In genomic region chr2:184599875-184600227, GRCh38 we compare ENCODE assay signal across 14 cellular contexts. TPM values are rescaled to one million over a fixed set of nuclear protein-coding genes. Genes with fewer than 3 reads are reported as not detected.
DNase-seq lines count a peak whose midpoint lies in the region; ATAC-seq and TF ChIP-seq lines count a peak whose summit lies in the region.
"Had no signal": no experiment of that assay in that cellular context is flagged by ENCODE, and none has a peak within 500 bp of the region (broad histone marks: within the 10 kb centered on the region; RNA-seq: fewer than 3 reads in every experiment).

No MANE protein-coding gene starts in this region.

- no peak for TF ChIP-seq POLR2A in transverse colon (IDR thresholded peaks at IDR 0.05)
- no peak for TF ChIP-seq POLR2A in right lobe of liver (IDR thresholded peaks at IDR 0.05)

- in situ Hi-C loops in transverse colon (cut with MboI; ENCODE audit: low pct_ligation_motif_present in 1 of 4, low pct_unique_long_range_greater_than_20kb in 1 of 4, low sequenced_read_pairs in 3 of 4), result no loop called here

- peak overlapping the region; percentile 97 to 100 (median 99) for H3K27ac Mint-ChIP-seq in CD14-positive monocyte
- H3K27ac Mint-ChIP-seq in mesothelial cell of epicardium, result no peak overlapping the region
- H3K27ac Mint-ChIP-seq: activated naive CD4-positive, alpha-beta T cell treated with anti-CD3 and anti-CD28 coated beads, Interleukin-2, amount 10 ng/mL, durations not matched to agents 7 days and 5 days had no signal

- no peak for TF ChIP-seq EP300 in transverse colon (IDR thresholded peaks at IDR 0.05; ENCODE audit: low read depth)

- DNase-seq in CD14-positive monocyte (ENCODE audit: low spot score) (no peak), MG63 (no peak), adipocyte (ENCODE audit: low read depth) (peak; percentile 57), mesothelial cell of epicardium (ENCODE audit: low spot score in 2 of 2, unreplicated experiment in 2 of 2) (no peak), transverse colon (no peak), T-helper 9 cell (no peak), right lobe of liver (no peak)
- DNase-seq: activated CD4-positive, alpha-beta T cell treated with anti-CD3 and anti-CD28 coated beads for 1 hour; activated naive CD4-positive, alpha-beta T cell treated with anti-CD3 and anti-CD28 coated beads, Interleukin-2, amount 10 ng/mL, durations not matched to agents 7 days and 5 days; AML-193; left ventricle myocardium superior; stimulated activated naive CD8-positive, alpha-beta T cell treated with anti-CD3 and anti-CD28 coated beads, Interleukin-15, Interleukin-2, amounts not matched to agents 100 U/mL and 50 U/mL, for 24 hours had no signal

- 64 to 100% methylated on average over 2 of the region's 2 CpGs for WGBS in transverse colon (ENCODE audit: low coverage in 1 of 2), 2 donors
- WGBS in right lobe of liver (ENCODE audit: insufficient coverage, low coverage, low lambda C conversion rate, missing lambda C conversion rate), result 64% methylated on average over 2 of the region's 2 CpGs

- intact Hi-C loops in CD14-positive monocyte (cut with micrococcal nuclease) (loop anchor here (5.0 kb wide), 1 partner anchor 38 kb away; no protein-coding TSS in a partner anchor), transverse colon (cut with DNase I; ENCODE audit: low total_unique reads) (no loop called here), right lobe of liver (cut with DNase I) (no loop called here)

- H3K27me3 ChIP-seq in MG63, result no peaks in the 10 kb centered on the region
- H3K27me3 ChIP-seq in adipocyte (replicated peaks; ENCODE audit: control insufficient read depth, insufficient read depth, low read length), result no peaks in the 10 kb centered on the region
- H3K27me3 ChIP-seq in transverse colon, result peaks cover 66% of the 10 kb centered on the region
- H3K27me3 ChIP-seq in right lobe of liver, result no peaks in the 10 kb centered on the region

- peak overlapping the region; percentile 87 to 92 for H3K4me3 Mint-ChIP-seq in CD14-positive monocyte
- peak overlapping the region; percentile 81 for H3K4me3 Mint-ChIP-seq in mesothelial cell of epicardium

- peaks cover 2% of the 10 kb centered on the region; the same call in 1 of the 2 replicates for H3K36me3 ChIP-seq in MG63
- H3K36me3 ChIP-seq in adipocyte (ENCODE audit: control insufficient read depth, insufficient read depth, low read length, severe bottlenecking), result no peaks in the 10 kb centered on the region
- H3K36me3 ChIP-seq in transverse colon, result no peaks in the 10 kb centered on the region
- no peaks in the 10 kb centered on the region for H3K36me3 ChIP-seq in right lobe of liver

- ATAC-seq in GM19328 (IDR thresholded peaks at IDR 0.05; ENCODE audit: unreplicated experiment), result no peak
- no peak for ATAC-seq in right lobe of liver
- ATAC-seq: stimulated activated naive CD8-positive, alpha-beta T cell treated with anti-CD3 and anti-CD28 coated beads, Interleukin-15, Interleukin-2, amounts not matched to agents 100 U/mL and 50 U/mL, for 24 hours had no signal

- H3K27ac ChIP-seq in transverse colon (peak overlapping the region in 1 of 4 donors; percentile 25), right lobe of liver (no peak overlapping the region)

- H3K9ac ChIP-seq in adipocyte (ENCODE audit: low read length), result no peak overlapping the region

- H3K9me3 Mint-ChIP-seq in CD14-positive monocyte (peaks cover 0 to 5% (median 4%) of the 10 kb centered on the region in 7 donors), mesothelial cell of epicardium (no peaks in the 10 kb centered on the region)
- H3K9me3 Mint-ChIP-seq: activated naive CD4-positive, alpha-beta T cell treated with anti-CD3 and anti-CD28 coated beads, Interleukin-2, amount 10 ng/mL, durations not matched to agents 7 days and 5 days had no signal

- H3K4me3 ChIP-seq in MG63 (peak overlapping the region; percentile 61), adipocyte (ENCODE audit: low read length) (peak overlapping the region; percentile 87), transverse colon (no peak overlapping the region), right lobe of liver (no peak overlapping the region)

- H3K27me3 Mint-ChIP-seq in CD14-positive monocyte (ENCODE audit: low read depth in 3 of 3) (peaks cover 0 to 4% (median 0%) of the 10 kb centered on the region in 3 donors), mesothelial cell of epicardium (ENCODE audit: low read depth) (peaks cover 48% of the 10 kb centered on the region)

- H3K4me1 Mint-ChIP-seq in CD14-positive monocyte, result peaks cover 32% of the 10 kb centered on the region
- H3K4me1 Mint-ChIP-seq in mesothelial cell of epicardium, result peaks cover 25% of the 10 kb centered on the region

- peaks cover 12% of the 10 kb centered on the region for H3K4me1 ChIP-seq in adipocyte (ENCODE audit: control insufficient read depth, insufficient read depth, low read length)
- H3K4me1 ChIP-seq in transverse colon, result peaks cover 0 to 7% (median 2%) of the 10 kb centered on the region in 4 donors
- no peaks in the 10 kb centered on the region for H3K4me1 ChIP-seq in right lobe of liver

- no peaks in the 10 kb centered on the region for H3K9me3 ChIP-seq in MG63
- H3K9me3 ChIP-seq in adipocyte (ENCODE audit: control insufficient read depth, low read length), result no peaks in the 10 kb centered on the region
- no peaks in the 10 kb centered on the region for H3K9me3 ChIP-seq in transverse colon
- H3K9me3 ChIP-seq in right lobe of liver, result no peaks in the 10 kb centered on the region

- no peak for TF ChIP-seq CTCF in CD14-positive monocyte (IDR thresholded peaks at IDR 0.05)
- TF ChIP-seq CTCF in mesothelial cell of epicardium (IDR thresholded peaks at IDR 0.05; ENCODE audit: unreplicated experiment), result no peak
- no peak for TF ChIP-seq CTCF in transverse colon (IDR thresholded peaks at IDR 0.05)
- TF ChIP-seq CTCF in right lobe of liver (IDR thresholded peaks at IDR 0.05), result no peak

- peaks cover 6 to 8% of the 10 kb centered on the region in 2 donors for H3K36me3 Mint-ChIP-seq in CD14-positive monocyte
- H3K36me3 Mint-ChIP-seq in mesothelial cell of epicardium, result no peaks in the 10 kb centered on the region
- H3K36me3 Mint-ChIP-seq: activated naive CD4-positive, alpha-beta T cell treated with anti-CD3 and anti-CD28 coated beads, Interleukin-2, amount 10 ng/mL, durations not matched to agents 7 days and 5 days had no signal

RNA-seq across cellular contexts. Expression of gene ZNF804A, which starts 1.5 kb away (rescaled TPM):
- 1 to 10 TPM; 1.8 to 3.7 TPM for polyA plus RNA-seq in CD14-positive monocyte
- total RNA-seq in MG63 (2014; rRNA removed; shearing (Covaris generic); ENCODE audit: low replicate concordance), result 0.76 and 3.6 TPM in 2 replicates
- total RNA-seq in mesothelial cell of epicardium (2.7 to 2.8 TPM (median 2.7 TPM) in 3 replicates), transverse colon (1 to 10 TPM in 1 of 4 donors, under 1 TPM in 3; 0.16 to 1.5 (median 0.70) TPM), right lobe of liver (under 1 TPM in 3 of 6 experiments, not detected in 3; 0.06 to 0.30 (median 0.20) TPM)
- total RNA-seq: epithelial cell of proximal tubule had no signal

Comparison
In these comparisons a context has a peak if more than half of its experiments do, and no peak if none do; other contexts are left out.
1. H3K4me3 ChIP-seq: peak in MG63 (single experiment) and adipocyte (single experiment); none in transverse colon (0 of 4) and right lobe of liver (0 of 3).
2. intact Hi-C loops: an anchor here in CD14-positive monocyte (5.0 kb wide); none called in transverse colon and right lobe of liver.